ENCODE assay signal across 23 cellular contexts in the genomic region with DNA sequence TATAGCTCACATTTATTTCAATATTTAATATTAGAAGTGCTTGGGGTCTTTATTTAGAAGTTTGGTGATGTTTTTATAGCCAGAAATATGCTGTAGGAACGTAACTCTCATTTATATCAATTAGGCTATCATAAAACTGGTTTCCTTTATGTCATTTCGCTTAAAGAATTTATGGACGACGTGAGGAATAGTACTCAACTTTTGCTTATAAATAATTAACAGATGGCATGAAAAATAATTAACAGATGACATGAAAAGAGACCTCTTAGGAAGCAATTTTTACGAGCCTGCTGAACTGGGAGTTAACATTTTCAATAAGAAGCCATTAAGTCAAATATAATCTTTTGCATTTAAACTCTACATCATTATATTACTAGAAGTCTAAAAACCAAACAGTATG.
DNase-seq lines count a peak whose midpoint lies in the region; ATAC-seq, FAIRE-seq and TF ChIP-seq lines count a peak whose summit lies in the region.
"Had no signal": no experiment of that assay in that cellular context is flagged by ENCODE, and none has a peak within 500 bp of the region (broad histone marks: within the 10 kb centered on the region; RNA-seq: fewer than 3 reads in every experiment).

No MANE protein-coding gene starts in this region.

- H3K27me3 Mint-ChIP-seq in nephron progenitor cell (ENCODE audit: low read depth, poor library complexity), result no peaks in the 10 kb centered on the region
- H3K27me3 Mint-ChIP-seq: B cell; CD4-positive, CD25-positive, alpha-beta regulatory T cell had no signal

- no peak for DNase-seq in D721Med (ENCODE audit: insufficient read length, low spot score)
- peak; percentile 29 for DNase-seq in HT-29 (ENCODE audit: low spot score)
- DNase-seq in kidney tubule cell (ENCODE audit: low spot score), result peak; percentile 38
- DNase-seq in nephron progenitor cell, result no peak
- no peak for DNase-seq in left colon
- DNase-seq in psoas muscle, result no peak
- DNase-seq: Caco-2; CD4-positive, CD25-positive, alpha-beta regulatory T cell; CD8-positive, alpha-beta T cell; DMS 273 treated with DMSO at 0.1 percent for 48 hours; DMS79; EL; GDM1; GOT3; H7; HCEC 1CT had no signal

- no peaks in the 10 kb centered on the region for H3K36me3 ChIP-seq in psoas muscle (ENCODE audit: insufficient read depth in 1 of 2, low read depth in 1 of 2)
- H3K36me3 ChIP-seq: BLaER1 had no signal

- TF ChIP-seq CTCF in D721Med (IDR thresholded peaks at IDR 0.05; ENCODE audit: insufficient read depth, missing control alignments), result no peak
- TF ChIP-seq CTCF in nephron progenitor cell (IDR thresholded peaks at IDR 0.05), result no peak
- TF ChIP-seq CTCF in psoas muscle (IDR thresholded peaks at IDR 0.05), result no peak

- no peak for ATAC-seq in GM21576 (IDR thresholded peaks at IDR 0.05; ENCODE audit: unreplicated experiment)
- no peak for ATAC-seq in left colon
- ATAC-seq in HG02571 (IDR thresholded peaks at IDR 0.05; ENCODE audit: unreplicated experiment), result no peak
- ATAC-seq in psoas muscle, result no peak
- ATAC-seq: CD8-positive, alpha-beta T cell; GM12878 had no signal

- no peaks in the 10 kb centered on the region for H3K27me3 ChIP-seq in psoas muscle (ENCODE audit: insufficient read depth in 3 of 3, low read length in 2 of 3)
- H3K27me3 ChIP-seq: BLaER1 had no signal

- no peaks in the 10 kb centered on the region for H3K4me1 ChIP-seq in psoas muscle
- H3K4me1 ChIP-seq: BLaER1 had no signal

- H3K9me3 Mint-ChIP-seq in nephron progenitor cell, result no peaks in the 10 kb centered on the region
- H3K9me3 Mint-ChIP-seq: CD4-positive, CD25-positive, alpha-beta regulatory T cell; CD8-positive, alpha-beta T cell had no signal

- 94 to 98% (median 95%) methylated on average over 5 of the region's 5 CpGs for WGBS in psoas muscle, 3 donors

- H3K27ac Mint-ChIP-seq in nephron progenitor cell, result peak overlapping the region; percentile 37
- H3K27ac Mint-ChIP-seq: B cell; CD4-positive, CD25-positive, alpha-beta regulatory T cell; CD8-positive, alpha-beta T cell had no signal

- H3K9me3 ChIP-seq in psoas muscle, result no peaks in the 10 kb centered on the region
- H3K9me3 ChIP-seq: BLaER1, Caco-2 had no signal

- no peak overlapping the region for H3K4me3 Mint-ChIP-seq in nephron progenitor cell
- H3K4me3 Mint-ChIP-seq: B cell; CD4-positive, CD25-positive, alpha-beta regulatory T cell; CD8-positive, alpha-beta T cell had no signal

- peak; percentile 46 for FAIRE-seq in D721Med (lab: Jason Lieb, UNC)
- FAIRE-seq: GM12878, GM18507 had no signal

- H3K4me1 Mint-ChIP-seq in nephron progenitor cell, result no peaks in the 10 kb centered on the region
- H3K4me1 Mint-ChIP-seq: B cell had no signal

- H3K27ac ChIP-seq in psoas muscle, result no peak overlapping the region
- H3K27ac ChIP-seq: BLaER1, C4-2B had no signal

- intact Hi-C loops in left colon (cut with DNase I, micrococcal nuclease) (no loop called here), psoas muscle (cut with DNase I) (no loop called here)

- H3K36me3 Mint-ChIP-seq in nephron progenitor cell (ENCODE audit: low read depth), result no peaks in the 10 kb centered on the region
- H3K36me3 Mint-ChIP-seq: CD8-positive, alpha-beta T cell had no signal

- H3K4me3 ChIP-seq in psoas muscle, result no peak overlapping the region
- H3K4me3 ChIP-seq: BLaER1, GM12878 had no signal

Comparison
In these comparisons a context has a peak if more than half of its experiments do, and no peak if none do; other contexts are left out.
1. DNase-seq: peak in HT-29 (single experiment) and kidney tubule cell (single experiment); none in D721Med (single experiment), nephron progenitor cell (single experiment), left colon (0 of 2) and psoas muscle (0 of 2).